In the genomic region with DNA sequence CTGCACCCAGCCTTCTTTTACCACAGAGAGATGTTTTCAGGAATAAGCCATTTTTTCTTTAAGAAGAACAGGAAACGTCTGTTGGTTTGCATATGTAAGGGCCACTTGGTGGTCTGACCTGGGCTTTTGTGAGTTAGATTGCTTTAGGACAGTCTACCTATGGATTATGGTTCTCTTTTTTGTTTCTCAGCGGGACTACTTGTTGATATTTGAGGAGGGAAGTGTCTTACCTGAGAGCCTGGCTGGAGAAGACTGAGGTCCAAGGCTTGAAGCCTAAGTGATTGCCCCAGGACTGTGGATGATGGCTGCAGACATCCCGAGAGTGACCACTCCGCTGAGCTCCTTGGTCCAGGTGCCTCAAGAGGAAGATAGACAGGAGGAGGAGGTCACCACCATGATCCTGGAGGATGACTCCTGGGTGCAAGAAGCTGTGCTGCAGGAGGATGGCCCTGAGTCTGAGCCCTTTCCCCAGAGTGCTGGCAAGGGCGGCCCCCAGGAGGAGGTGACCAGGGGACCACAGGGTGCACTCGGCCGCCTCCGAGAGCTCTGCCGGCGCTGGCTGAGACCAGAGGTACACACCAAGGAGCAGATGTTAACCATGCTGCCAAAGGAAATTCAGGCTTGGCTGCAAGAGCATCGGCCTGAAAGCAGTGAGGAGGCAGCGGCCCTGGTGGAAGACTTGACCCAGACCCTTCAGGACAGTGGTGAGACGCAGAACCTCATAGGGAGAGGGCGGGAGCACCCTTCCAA, we compare ENCODE assay signal across 18 cellular contexts. TPM values are rescaled to one million over a fixed set of nuclear protein-coding genes. Genes with fewer than 3 reads are reported as not detected.
DNase-seq lines count a peak whose midpoint lies in the region; ATAC-seq and TF ChIP-seq lines count a peak whose summit lies in the region.
"Had no signal": no experiment of that assay in that cellular context is flagged by ENCODE, and none has a peak within 500 bp of the region (broad histone marks: within the 10 kb centered on the region; RNA-seq: fewer than 3 reads in every experiment).

No MANE protein-coding gene starts in this region.

- no CpG with 5 or more reads among the region's 14 CpGs for WGBS in H9 (ENCODE audit: extremely low coverage, insufficient read length, low lambda C conversion rate)

- H3K4me1 ChIP-seq in CD4-positive, CD25-positive, alpha-beta regulatory T cell (ENCODE audit: control insufficient read depth, insufficient read depth, low read length, poor library complexity, severe bottlenecking), result peaks cover 50% of the 10 kb centered on the region
- peaks cover 17% of the 10 kb centered on the region for H3K4me1 ChIP-seq in H9 (ENCODE audit: insufficient read depth, low read length)
- H3K4me1 ChIP-seq in SJCRH30, result 0 out of 2 replicates have a peak, but pooled peaks cover 2% of the 10 kb centered on the region
- peaks cover 25% of the 10 kb centered on the region for H3K4me1 ChIP-seq in mucosa of descending colon (ENCODE audit: low read depth)
- H3K4me1 ChIP-seq: parathyroid adenoma had no signal

- H3K4me3 Mint-ChIP-seq in CD4-positive, CD25-positive, alpha-beta regulatory T cell, result peak overlapping the region; percentile 52 to 94 (median 68)
- H3K4me3 Mint-ChIP-seq in H9 (peak overlapping the region; percentile 73 to 96), mesothelial cell of epicardium (peak overlapping the region; percentile 11)
- H3K4me3 Mint-ChIP-seq in central memory CD8-positive, alpha-beta T cell, result peak overlapping the region; percentile 48
- H3K4me3 Mint-ChIP-seq: HFFc6 had no signal

- H3K9ac ChIP-seq in H9 (ENCODE audit: extremely low read depth, insufficient read length, low read length), result no peak overlapping the region
- H3K9ac ChIP-seq: parathyroid adenoma had no signal

- no peak overlapping the region for H4K5ac ChIP-seq in H9 (ENCODE audit: insufficient read length, low read depth, low read length)

- no peak overlapping the region for H2BK120ac ChIP-seq in H9 (ENCODE audit: low read depth, low read length, poor library complexity, severe bottlenecking)

- peaks cover 40% of the 10 kb centered on the region for H3K36me3 Mint-ChIP-seq in CD4-positive, CD25-positive, alpha-beta regulatory T cell
- H3K36me3 Mint-ChIP-seq in H9 (ENCODE audit: insufficient read depth in 1 of 3, low read depth in 3 of 3) (peaks cover 40 to 49% (median 45%) of the 10 kb centered on the region in 3 experiments), mesothelial cell of epicardium (peaks cover 31% of the 10 kb centered on the region)
- H3K36me3 Mint-ChIP-seq in central memory CD8-positive, alpha-beta T cell (ENCODE audit: insufficient read depth), result peaks cover 6% of the 10 kb centered on the region

- no peak overlapping the region for H4K91ac ChIP-seq in H9 (ENCODE audit: insufficient read length, low read depth, low read length)

- H2AK5ac ChIP-seq in H9 (ENCODE audit: insufficient read length, low read length), result no peak overlapping the region

- no peak overlapping the region for H4K8ac ChIP-seq in H9 (replicated peaks; ENCODE audit: insufficient read length, low read depth, low read length)

- no peak overlapping the region for H2BK15ac ChIP-seq in H9 (ENCODE audit: low read depth, low read length)

- H3K4me3 ChIP-seq in CD4-positive, CD25-positive, alpha-beta regulatory T cell (ENCODE audit: low read depth, low read length), result no peak overlapping the region
- H3K4me3 ChIP-seq in SJCRH30 (no peak overlapping the region), mucosa of descending colon (no peak overlapping the region)
- H3K4me3 ChIP-seq: coronary artery, lower lobe of right lung had no signal

- no peak overlapping the region for H3K27ac ChIP-seq in CD4-positive, CD25-positive, alpha-beta regulatory T cell (ENCODE audit: insufficient read depth, low read length, poor library complexity, severe bottlenecking)
- peak overlapping the region; percentile 11 for H3K27ac ChIP-seq in H9 (ENCODE audit: insufficient read length, low read depth, low read length)
- no peak overlapping the region for H3K27ac ChIP-seq in SJCRH30
- H3K27ac ChIP-seq: coronary artery, lower lobe of right lung, parathyroid adenoma had no signal

- no peaks in the 10 kb centered on the region for H3K79me1 ChIP-seq in H9 (ENCODE audit: insufficient read depth, low read depth, low read length, poor library complexity, severe bottlenecking)

- intact Hi-C loops in mucosa of descending colon (cut with DNase I, micrococcal nuclease), result no loop called here

- H3K4me1 Mint-ChIP-seq in CD4-positive, CD25-positive, alpha-beta regulatory T cell, result peaks cover 11 to 88% (median 42%) of the 10 kb centered on the region in 4 donors
- H3K4me1 Mint-ChIP-seq in H9 (peaks cover 45 to 55% of the 10 kb centered on the region in 2 experiments), mesothelial cell of epicardium (peaks cover 35% of the 10 kb centered on the region)
- peaks cover 78% of the 10 kb centered on the region for H3K4me1 Mint-ChIP-seq in central memory CD8-positive, alpha-beta T cell

- no peaks in the 10 kb centered on the region for H3K27me3 ChIP-seq in CD4-positive, CD25-positive, alpha-beta regulatory T cell (ENCODE audit: control insufficient read depth, insufficient read depth, low read length)
- H3K27me3 ChIP-seq in H9 (ENCODE audit: insufficient read depth, low read length), result no peaks in the 10 kb centered on the region; the same call in 1 of the 2 replicates
- no peaks in the 10 kb centered on the region for H3K27me3 ChIP-seq in SJCRH30

- no peak overlapping the region for H3K56ac ChIP-seq in H9 (ENCODE audit: insufficient read length, low read depth, low read length)

- H3K4ac ChIP-seq in H9 (ENCODE audit: low read depth, low read length), result no peak overlapping the region

- no peak for TF ChIP-seq CTCF in H9 (conservative IDR thresholded peaks at IDR 0.05)
- no peak for TF ChIP-seq CTCF in mesothelial cell of epicardium (IDR thresholded peaks at IDR 0.05; ENCODE audit: unreplicated experiment)
- no peak for TF ChIP-seq CTCF in mucosa of descending colon (IDR thresholded peaks at IDR 0.05)

- H3K23me2 ChIP-seq in H9 (ENCODE audit: insufficient read length, low read depth, low read length, poor library complexity, severe bottlenecking), result peaks cover 7% of the 10 kb centered on the region

- H3K4me2 ChIP-seq in H9 (ENCODE audit: insufficient read depth, insufficient read length, low read length), result peak overlapping the region; percentile 73

- peaks cover 37% of the 10 kb centered on the region for H3K79me2 ChIP-seq in H9 (ENCODE audit: insufficient read depth, low read length)

- no peak for ATAC-seq in CD4-positive, CD25-positive, alpha-beta regulatory T cell (ENCODE audit: low read depth in 2 of 2)
- no peak for ATAC-seq in central memory CD8-positive, alpha-beta T cell (replicated peaks; ENCODE audit: extremely low read depth, poor library complexity, severe bottlenecking)
- ATAC-seq in mucosa of descending colon, result no peak
- ATAC-seq in HG02840 (IDR thresholded peaks at IDR 0.05; ENCODE audit: low FRiP score, unreplicated experiment), result no peak
- ATAC-seq: esophagus mucosa, lower lobe of right lung had no signal

- H3K23ac ChIP-seq in H9 (ENCODE audit: insufficient read length, low read depth, low read length), result no peak overlapping the region

- H3K9me3 ChIP-seq in CD4-positive, CD25-positive, alpha-beta regulatory T cell (ENCODE audit: control insufficient read depth in 2 of 2, low read length in 2 of 2), result no peaks in the 10 kb centered on the region
- H3K9me3 ChIP-seq in H9 (ENCODE audit: control insufficient read depth, low read depth, low read length), result no peaks in the 10 kb centered on the region
- no peaks in the 10 kb centered on the region for H3K9me3 ChIP-seq in SJCRH30 (replicated peaks)
- no peaks in the 10 kb centered on the region for H3K9me3 ChIP-seq in mucosa of descending colon
- H3K9me3 ChIP-seq: lower lobe of right lung had no signal

- no peaks in the 10 kb centered on the region for H3K9me3 Mint-ChIP-seq in CD4-positive, CD25-positive, alpha-beta regulatory T cell
- H3K9me3 Mint-ChIP-seq in H9 (no peaks in the 10 kb centered on the region), mesothelial cell of epicardium (no peaks in the 10 kb centered on the region)
- no peaks in the 10 kb centered on the region for H3K9me3 Mint-ChIP-seq in central memory CD8-positive, alpha-beta T cell
- H3K9me3 Mint-ChIP-seq: HFFc6 had no signal

- H3K14ac ChIP-seq in H9 (ENCODE audit: insufficient read depth, low read length), result no peak overlapping the region; the same call in 1 of the 2 replicates

- no peaks in the 10 kb centered on the region for H3K27me3 Mint-ChIP-seq in CD4-positive, CD25-positive, alpha-beta regulatory T cell
- H3K27me3 Mint-ChIP-seq in H9 (ENCODE audit: low read depth) (peaks cover 49% of the 10 kb centered on the region), mesothelial cell of epicardium (ENCODE audit: low read depth) (no peaks in the 10 kb centered on the region)
- H3K27me3 Mint-ChIP-seq in central memory CD8-positive, alpha-beta T cell, result no peaks in the 10 kb centered on the region

- no peak overlapping the region for H2AFZ ChIP-seq in H9 (ENCODE audit: low read length)
- H2AFZ ChIP-seq: parathyroid adenoma had no signal

- H3T11ph ChIP-seq in H9 (ENCODE audit: low read length), result no peak overlapping the region

- H3K18ac ChIP-seq in H9 (ENCODE audit: insufficient read length, low read depth, low read length), result no peak overlapping the region

- DNase-seq in CD4-positive, CD25-positive, alpha-beta regulatory T cell, result no peak
- peak; percentile 66 for DNase-seq in H9
- no peak for DNase-seq in central memory CD8-positive, alpha-beta T cell (ENCODE audit: low spot score in 2 of 2)
- no peak for DNase-seq in mesothelial cell of epicardium (ENCODE audit: low spot score in 2 of 2, unreplicated experiment in 2 of 2)
- no peak for DNase-seq in SJCRH30
- DNase-seq in mucosa of descending colon, result no peak
- no peak for DNase-seq in NCI-H345 (lab: John Stamatoyannopoulos, UW)
- DNase-seq: activated CD4-positive, CD25-positive, alpha-beta regulatory T cell; DMS79 treated with DMSO at 0.1 percent for 48 hours; HFFc6; lower lobe of right lung; NCI-H2029 treated with DMSO at 0.1 percent for 48 hours; NCI-H69; SW 1271 had no signal

- no peak overlapping the region for H2BK5ac ChIP-seq in H9 (ENCODE audit: insufficient read length, low read length)

- H3K36me3 ChIP-seq in CD4-positive, CD25-positive, alpha-beta regulatory T cell (ENCODE audit: control insufficient read depth, insufficient read depth, low read length), result peaks cover 7% of the 10 kb centered on the region
- H3K36me3 ChIP-seq in SJCRH30 (peaks cover 17% of the 10 kb centered on the region), mucosa of descending colon (ENCODE audit: low read depth) (no peaks in the 10 kb centered on the region)

- H4K20me1 ChIP-seq in H9 (ENCODE audit: control insufficient read depth, insufficient read depth, insufficient read length), result peaks cover 4% of the 10 kb centered on the region

- H2BK20ac ChIP-seq in H9 (ENCODE audit: low read depth, low read length, poor library complexity, severe bottlenecking), result no peak overlapping the region

- peak overlapping the region; percentile 36 to 66 (median 58) for H3K27ac Mint-ChIP-seq in CD4-positive, CD25-positive, alpha-beta regulatory T cell
- H3K27ac Mint-ChIP-seq in H9 (peak overlapping the region; percentile 60 to 97 (median 83)), mesothelial cell of epicardium (no peak overlapping the region)
- H3K27ac Mint-ChIP-seq in central memory CD8-positive, alpha-beta T cell (ENCODE audit: low read depth), result peak overlapping the region; percentile 90
- H3K27ac Mint-ChIP-seq: HFFc6 had no signal

- no peak overlapping the region for H2BK12ac ChIP-seq in H9 (ENCODE audit: insufficient read length, low read depth, low read length)

RNA-seq across cellular contexts. Expression of gene ZSCAN2, which starts 3.0 kb away (rescaled TPM):
- total RNA-seq in CD4-positive, CD25-positive, alpha-beta regulatory T cell, result 4.8 TPM
- 10 to 100 TPM in 2 of 4 donors, 1 to 10 TPM in 2; 6.9 to 12.4 (median 9.4) TPM for polyA plus RNA-seq in CD4-positive, CD25-positive, alpha-beta regulatory T cell
- total RNA-seq in H9 (2021), result 28.4 and 31.2 TPM in 2 replicates
- 41.7 to 45.6 TPM (median 45.1 TPM) in 3 replicates for total RNA-seq in mesothelial cell of epicardium
- total RNA-seq in SJCRH30 (2014; rRNA removed; shearing (Covaris generic)), result 10.5 and 16.4 TPM in 2 replicates
- 1 to 10 TPM; 8.6 to 9.4 (median 9.4) TPM for total RNA-seq in mucosa of descending colon

RNA-seq across cellular contexts. Expression of gene WDR73, which starts 50.3 kb away (rescaled TPM):
- total RNA-seq in CD4-positive, CD25-positive, alpha-beta regulatory T cell, result 19.6 TPM
- 10 to 100 TPM; 12.9 to 19.2 (median 16.1) TPM for polyA plus RNA-seq in CD4-positive, CD25-positive, alpha-beta regulatory T cell
- total RNA-seq in H9 (2021) (41.0 and 41.6 TPM in 2 replicates), mesothelial cell of epicardium (47.5 to 49.3 TPM (median 49.3 TPM) in 3 replicates), mucosa of descending colon (10 to 100 TPM; 18.2 to 27.1 (median 24.9) TPM)
- 22.0 and 26.3 TPM in 2 replicates for total RNA-seq in SJCRH30 (2014; rRNA removed; shearing (Covaris generic))

RNA-seq across cellular contexts. Expression of gene NMB, which starts 54.2 kb away (rescaled TPM):
- total RNA-seq in CD4-positive, CD25-positive, alpha-beta regulatory T cell, result 2.2 TPM
- 1 to 10 TPM; 5.5 to 7.1 (median 6.7) TPM for polyA plus RNA-seq in CD4-positive, CD25-positive, alpha-beta regulatory T cell
- total RNA-seq in H9 (2021) (11.5 and 12.4 TPM in 2 replicates), mesothelial cell of epicardium (6.4 to 7.6 TPM (median 6.7 TPM) in 3 replicates), mucosa of descending colon (1 to 10 TPM; 1.5 to 4.0 (median 3.9) TPM)
- total RNA-seq in SJCRH30 (2014; rRNA removed; shearing (Covaris generic)), result 4.2 and 4.4 TPM in 2 replicates

Comparison
In these comparisons a context has a peak if more than half of its experiments do, and no peak if none do; other contexts are left out.
1. H3K4me3 Mint-ChIP-seq: peak in every context shown above with its lines; median percentile 84 in H9; 68 in CD4-positive, CD25-positive, alpha-beta regulatory T cell; 48 in central memory CD8-positive, alpha-beta T cell; 11 in mesothelial cell of epicardium.